Comparison of ENCODE assay signal across 19 cellular contexts in genomic region chr1:181767001-181767708, GRCh38.
"Had no signal": no experiment of that assay in that cellular context is flagged by ENCODE, and none has a peak within 500 bp of the region (broad histone marks: within the 10 kb centered on the region; RNA-seq: fewer than 3 reads in every experiment).

No MANE protein-coding gene starts in this region.

- DNase-seq: effector CD8-positive, alpha-beta T cell; glutamatergic neuron; immature natural killer cell; kidney; left colon; left ventricle myocardium superior; mesendoderm; naive B cell; sigmoid colon; stimulated activated naive CD4-positive, alpha-beta T cell; stomach; transverse colon had no signal

- FAIRE-seq: kidney had no signal

- ATAC-seq: gastroesophageal sphincter, left colon, left ventricle myocardium superior had no signal

- H3K36me3 ChIP-seq: esophagus muscularis mucosa, gastroesophageal sphincter, sigmoid colon, stomach, thoracic aorta, transverse colon had no signal

- H3K27ac ChIP-seq: coronary artery, epithelial cell of prostate, esophagus muscularis mucosa, gastroesophageal sphincter, sigmoid colon, skin epidermis, stomach, thoracic aorta, transverse colon had no signal

- H3K4me1 ChIP-seq: esophagus muscularis mucosa, gastroesophageal sphincter, sigmoid colon, stomach, transverse colon had no signal

- H3K9me3 ChIP-seq: esophagus muscularis mucosa, gastroesophageal sphincter, sigmoid colon, stomach, thoracic aorta, transverse colon had no signal

- H3K4me3 ChIP-seq: coronary artery, esophagus muscularis mucosa, gastroesophageal sphincter, lung, sigmoid colon, skin epidermis, stomach, thoracic aorta, transverse colon had no signal

- H3K27me3 ChIP-seq: esophagus muscularis mucosa, gastroesophageal sphincter, sigmoid colon, stomach, transverse colon had no signal
